Comparison of ENCODE assay signal across 14 cellular contexts in genomic region chr22:21060363-21060762, GRCh38. TPM values are rescaled to one million over a fixed set of nuclear protein-coding genes. Genes with fewer than 3 reads are reported as not detected.
DNase-seq lines count a peak whose midpoint lies in the region; ATAC-seq, FAIRE-seq and TF ChIP-seq lines count a peak whose summit lies in the region.
"Not testable (repeated sequence)": the region's sequence is repeated elsewhere in the genome, so short reads cannot be mapped to it uniquely, and the experiment has no call there.
"Had no signal": no experiment of that assay in that cellular context is flagged by ENCODE, and none has a peak within 500 bp of the region (broad histone marks: within the 10 kb centered on the region; RNA-seq: fewer than 3 reads in every experiment).

No MANE protein-coding gene starts in this region.

- not testable (repeated sequence) for H3K4me3 ChIP-seq in NB4 (ENCODE audit: low read depth, low read length); K562

- TF ChIP-seq RAD21 in K562 (CRISPR knock-in tag; conservative IDR thresholded peaks at IDR 0.05 in 1 of 2, IDR thresholded peaks at IDR 0.05 in 1 of 2) = not testable (repeated sequence)

- not testable (repeated sequence) for TF ChIP-seq POLR2A in NB4 (IDR thresholded peaks at IDR 0.05; ENCODE audit: extremely low read depth, insufficient read length); K562 (conservative IDR thresholded peaks at IDR 0.05)

- not testable (repeated sequence) for H3K27ac ChIP-seq in K562 (ENCODE audit: extremely low read depth, low read depth, low read length)

- peak; percentile 54 for DNase-seq in NB4 (ENCODE audit: low read depth)
- not testable (repeated sequence) for DNase-seq in K562 (ENCODE audit: extremely low read depth in 1 of 4, low spot score in 3 of 4); Right ventricle myocardium superior; left ventricle myocardium superior; urothelium cell line (ENCODE audit: low spot score)

- 3% methylated on average over 7 of the region's 8 CpGs for WGBS in K562 (ENCODE audit: insufficient coverage, low coverage, missing lambda C conversion rate)

- peaks cover 19 to 20% of the 10 kb centered on the region in 2 experiments for H3K4me1 ChIP-seq in K562 (replicated peaks in 1 of 2; ENCODE audit: control insufficient read depth in 2 of 2, insufficient read depth in 2 of 2, low read length in 2 of 2)

- H3K9ac ChIP-seq in K562 (ENCODE audit: insufficient read depth in 1 of 2, low read depth in 2 of 2, low read length in 2 of 2) = not testable (repeated sequence)

- H3K36me3 ChIP-seq in K562 (ENCODE audit: control insufficient read depth, insufficient read depth, low read length) = not testable (repeated sequence)

- peaks cover 18% of the 10 kb centered on the region; the same call in 1 of the 2 replicates for H4K20me1 ChIP-seq in K562 (replicated peaks; ENCODE audit: control insufficient read depth, insufficient read depth, low read length)

- TF ChIP-seq EP300 in K562 (IDR thresholded peaks at IDR 0.05; ENCODE audit: low read length) = not testable (repeated sequence)

- not testable (repeated sequence) for H3K4me2 ChIP-seq in K562 (ENCODE audit: insufficient read depth, low read length)

- TF ChIP-seq CTCF in NB4 (IDR thresholded peaks at IDR 0.05; ENCODE audit: low read depth, low read length); K562 (IDR thresholded peaks at IDR 0.05 in 2 of 3, conservative IDR thresholded peaks at IDR 0.05 in 1 of 3; ENCODE audit: insufficient read depth in 2 of 3, low read depth in 1 of 3, low read length in 3 of 3): not testable (repeated sequence)

- H2AFZ ChIP-seq in K562 (ENCODE audit: low read depth, low read length) = not testable (repeated sequence)

- CTCF ChIA-PET in K562 (lab: Yijun Ruan, JAX; ENCODE audit: low intra/inter-chr PET ratio) = not testable (repeated sequence)

- ATAC-seq in K562 = not testable (repeated sequence)
- ATAC-seq in Right ventricle myocardium superior (ENCODE audit: poor library complexity) (peak; percentile 82), left ventricle myocardium superior (peak; percentile 80)

- in situ Hi-C loops in K562 (cut with MboI) = not testable (repeated sequence)

- not testable (repeated sequence) for BruUV-seq in K562 (replicated peaks; lab: Mats Ljungman, UMichigan)

- FAIRE-seq in K562 (lab: Jason Lieb, UNC) = not testable (repeated sequence)
- peak; percentile 35 for FAIRE-seq in urothelium cell line (lab: Jason Lieb, UNC)

- not testable (repeated sequence) for H3K79me2 ChIP-seq in K562 (ENCODE audit: control insufficient read depth, insufficient read depth, low read length)

- H3K9me1 ChIP-seq in K562 (ENCODE audit: control insufficient read depth, insufficient read depth, low read length) = not testable (repeated sequence)

- intact Hi-C loops in K562 (cut with micrococcal nuclease); Right ventricle myocardium superior (cut with DNase I); left ventricle myocardium superior (cut with micrococcal nuclease): not testable (repeated sequence)

- peaks cover 27 to 45% of the 10 kb centered on the region in 2 experiments for H3K27me3 ChIP-seq in K562 (ENCODE audit: control insufficient read depth in 2 of 2, insufficient read depth in 2 of 2, low read length in 2 of 2)

- H3K9me3 ChIP-seq in K562 (replicated peaks; ENCODE audit: control insufficient read depth, insufficient read depth, low read depth, low read length) = not testable (repeated sequence)

- POLR2A ChIA-PET in K562 (lab: Yijun Ruan, JAX) = not testable (repeated sequence)

TF ChIP-seq in K562, 482 proteins besides CTCF, POLR2A, EP300 and RAD21:
- peak; percentile 60; the same call in 1 of the 2 replicates for TF ChIP-seq ESRRA (IDR thresholded peaks at IDR 0.05; ENCODE audit: borderline replicate concordance, low read depth)

RNA-seq across cellular contexts. Expression of gene LRRC74B, which starts 14.6 kb away (rescaled TPM):
- total RNA-seq in K562 (2011; cell fraction: chromatin; rRNA removed; ENCODE audit: low replicate concordance) = 0.16 and 0.28 TPM in 2 replicates
- 0.26 TPM in 1 of 2 replicates, not detected in the other for total RNA-seq in K562 (2011; cell fraction: nucleolus; rRNA removed)
- not detected in 2 replicates for total RNA-seq in K562 (2011; cell fraction: nucleoplasm; rRNA removed)
- total RNA-seq in K562 (2014; rRNA removed) = not detected in 2 replicates
- not detected in 2 replicates for total RNA-seq in K562 (2014; rRNA removed; fragmentation: Illumina TruSeq; extraction: Trizol)
- not detected in 2 replicates for total RNA-seq in K562 (2015; rRNA removed; fragmentation: Illumina TruSeq; extraction: Trizol)
- total RNA-seq in K562 (2021) = not detected in 2 replicates
- not detected in 2 replicates for polyA plus RNA-seq in K562 (2011; rRNA removed)
- polyA plus RNA-seq in K562 (2011; cell fraction: cytosol; rRNA removed) = 0.01 TPM in 2 replicates
- polyA plus RNA-seq in K562 (2011; cell fraction: nucleus; rRNA removed) = 0.03 and 0.11 TPM in 2 replicates
- 0.21 TPM in 1 of 2 replicates, not detected in the other for polyA plus RNA-seq in K562 (2012)
- not detected in 2 replicates for polyA plus RNA-seq in K562 (2014; fragmentation: Illumina TruSeq; extraction: Trizol)
- polyA plus RNA-seq in K562 (2014; fragmentation: Nextera tagmentation; extraction: Ambion mirVana) = not detected
- 0.04 TPM in 1 of 2 replicates, not detected in the other for polyA plus RNA-seq in K562 (2014; rRNA removed)
- polyA minus RNA-seq in K562 (2011; rRNA and poly(A)+ RNA removed) = not detected in 2 replicates
- not detected in 2 replicates for polyA minus RNA-seq in K562 (2011; cell fraction: cytosol; rRNA and poly(A)+ RNA removed)
- polyA minus RNA-seq in K562 (2011; cell fraction: nucleus; rRNA and poly(A)+ RNA removed) = not detected in 2 replicates
- not detected for total RNA-seq in Right ventricle myocardium superior
- total RNA-seq in left ventricle myocardium superior = not detected
- total RNA-seq: A673; CD4-positive, alpha-beta memory T cell; CD8-positive, alpha-beta memory T cell; Daoy; G401; GM12878 had no signal
- polyA plus RNA-seq: AG04450; CD14-positive monocyte; CD4-positive, alpha-beta memory T cell; CD4-positive, CD25-positive, alpha-beta regulatory T cell; CD8-positive, alpha-beta memory T cell; GM12878 had no signal

RNA-seq across cellular contexts. Expression of gene SLC7A4, which starts 28.0 kb away (rescaled TPM):
- total RNA-seq in K562 (2011; cell fraction: chromatin; rRNA removed; ENCODE audit: low replicate concordance) = not detected in 2 replicates
- not detected in 2 replicates for total RNA-seq in K562 (2011; cell fraction: nucleolus; rRNA removed)
- not detected in 2 replicates for total RNA-seq in K562 (2011; cell fraction: nucleoplasm; rRNA removed)
- total RNA-seq in K562 (2014; rRNA removed) = not detected in 2 replicates
- total RNA-seq in K562 (2014; rRNA removed; fragmentation: Illumina TruSeq; extraction: Trizol) = not detected in 2 replicates
- total RNA-seq in K562 (2015; rRNA removed; fragmentation: Illumina TruSeq; extraction: Trizol) = not detected in 2 replicates
- total RNA-seq in K562 (2021) = not detected in 2 replicates
- not detected in 2 replicates for polyA plus RNA-seq in K562 (2011; rRNA removed)
- 0.07 TPM in 1 of 2 replicates, not detected in the other for polyA plus RNA-seq in K562 (2011; cell fraction: cytosol; rRNA removed)
- not detected in 2 replicates for polyA plus RNA-seq in K562 (2011; cell fraction: nucleus; rRNA removed)
- polyA plus RNA-seq in K562 (2012) = 0.03 and 0.14 TPM in 2 replicates
- polyA plus RNA-seq in K562 (2014; fragmentation: Illumina TruSeq; extraction: Trizol) = not detected in 2 replicates
- polyA plus RNA-seq in K562 (2014; fragmentation: Nextera tagmentation; extraction: Ambion mirVana) = not detected
- not detected in 2 replicates for polyA plus RNA-seq in K562 (2014; rRNA removed)
- polyA minus RNA-seq in K562 (2011; rRNA and poly(A)+ RNA removed) = not detected in 2 replicates
- not detected in 2 replicates for polyA minus RNA-seq in K562 (2011; cell fraction: cytosol; rRNA and poly(A)+ RNA removed)
- not detected in 2 replicates for polyA minus RNA-seq in K562 (2011; cell fraction: nucleus; rRNA and poly(A)+ RNA removed)
- 0.16 TPM for total RNA-seq in Right ventricle myocardium superior
- total RNA-seq in left ventricle myocardium superior = 0.30 TPM
- total RNA-seq: A673; CD4-positive, alpha-beta memory T cell; CD4-positive, CD25-positive, alpha-beta regulatory T cell; Daoy; G401 had no signal
- polyA plus RNA-seq: CD14-positive monocyte had no signal

RNA-seq across cellular contexts. Expression of gene P2RX6, which starts 45.4 kb away (rescaled TPM):
- 8.3 and 26.4 TPM in 2 replicates for total RNA-seq in K562 (2011; cell fraction: chromatin; rRNA removed; ENCODE audit: low replicate concordance)
- 15.5 and 19.3 TPM in 2 replicates for total RNA-seq in K562 (2011; cell fraction: nucleolus; rRNA removed)
- 13.6 and 14.4 TPM in 2 replicates for total RNA-seq in K562 (2011; cell fraction: nucleoplasm; rRNA removed)
- total RNA-seq in K562 (2014; rRNA removed) (1.5 and 1.9 TPM in 2 replicates), K562 (2014; rRNA removed; fragmentation: Illumina TruSeq; extraction: Trizol) (0.77 and 1.0 TPM in 2 replicates), K562 (2015; rRNA removed; fragmentation: Illumina TruSeq; extraction: Trizol) (1.6 and 1.7 TPM in 2 replicates), K562 (2021) (2.3 and 2.7 TPM in 2 replicates), Right ventricle myocardium superior (3.9 TPM), left ventricle myocardium superior (1.8 TPM)
- polyA plus RNA-seq in K562 (2011; rRNA removed) (1.2 and 1.5 TPM in 2 replicates), K562 (2014; fragmentation: Illumina TruSeq; extraction: Trizol) (1.3 and 1.5 TPM in 2 replicates), K562 (2014; fragmentation: Nextera tagmentation; extraction: Ambion mirVana) (under 1 TPM in 1 of 2 experiments, not detected in 1; 0.01 TPM), K562 (2014; rRNA removed) (3.7 and 3.9 TPM in 2 replicates)
- 1.4 and 2.2 TPM in 2 replicates for polyA plus RNA-seq in K562 (2011; cell fraction: cytosol; rRNA removed)
- polyA plus RNA-seq in K562 (2011; cell fraction: nucleus; rRNA removed) = 16.2 and 34.8 TPM in 2 replicates
- 4.7 and 7.9 TPM in 2 replicates for polyA plus RNA-seq in K562 (2012)
- polyA minus RNA-seq in K562 (2011; rRNA and poly(A)+ RNA removed) = 1.6 and 2.5 TPM in 2 replicates
- polyA minus RNA-seq in K562 (2011; cell fraction: cytosol; rRNA and poly(A)+ RNA removed) = 1.0 TPM in 1 of 2 replicates, not detected in the other
- 5.6 and 7.5 TPM in 2 replicates for polyA minus RNA-seq in K562 (2011; cell fraction: nucleus; rRNA and poly(A)+ RNA removed)
- polyA plus RNA-seq: CD14-positive monocyte had no signal

RNA-seq across cellular contexts. Expression of gene THAP7, which starts 58.4 kb away (rescaled TPM):
- 90.2 and 332 TPM in 2 replicates for total RNA-seq in K562 (2011; cell fraction: chromatin; rRNA removed; ENCODE audit: low replicate concordance)
- 398 and 463 TPM in 2 replicates for total RNA-seq in K562 (2011; cell fraction: nucleolus; rRNA removed)
- total RNA-seq in K562 (2011; cell fraction: nucleoplasm; rRNA removed) = 158 and 211 TPM in 2 replicates
- 245 and 323 TPM in 2 replicates for total RNA-seq in K562 (2014; rRNA removed)
- 32.0 and 35.6 TPM in 2 replicates for total RNA-seq in K562 (2014; rRNA removed; fragmentation: Illumina TruSeq; extraction: Trizol)
- total RNA-seq in K562 (2015; rRNA removed; fragmentation: Illumina TruSeq; extraction: Trizol) = 120 and 129 TPM in 2 replicates
- 169 and 183 TPM in 2 replicates for total RNA-seq in K562 (2021)
- polyA plus RNA-seq in K562 (2011; rRNA removed) = 75.4 and 94.6 TPM in 2 replicates
- 137 and 308 TPM in 2 replicates for polyA plus RNA-seq in K562 (2011; cell fraction: cytosol; rRNA removed)
- polyA plus RNA-seq in K562 (2011; cell fraction: nucleus; rRNA removed) = 202 and 335 TPM in 2 replicates
- polyA plus RNA-seq in K562 (2012) = 114 and 118 TPM in 2 replicates
- 84.1 and 121 TPM in 2 replicates for polyA plus RNA-seq in K562 (2014; fragmentation: Illumina TruSeq; extraction: Trizol)
- polyA plus RNA-seq in K562 (2014; fragmentation: Nextera tagmentation; extraction: Ambion mirVana) = 10 to 100 TPM in 1 of 2 experiments, 1 to 10 TPM in 1; 7.9 to 33.1 TPM
- polyA plus RNA-seq in K562 (2014; rRNA removed) = 263 and 266 TPM in 2 replicates
- 39.0 and 48.5 TPM in 2 replicates for polyA minus RNA-seq in K562 (2011; rRNA and poly(A)+ RNA removed)
- polyA minus RNA-seq in K562 (2011; cell fraction: cytosol; rRNA and poly(A)+ RNA removed) = 53.5 and 55.4 TPM in 2 replicates
- 261 and 385 TPM in 2 replicates for polyA minus RNA-seq in K562 (2011; cell fraction: nucleus; rRNA and poly(A)+ RNA removed)
- 19.4 TPM for total RNA-seq in Right ventricle myocardium superior
- total RNA-seq in left ventricle myocardium superior = 18.0 TPM
